ENCODE assay signal across 1 cellular context in the genomic region with DNA sequence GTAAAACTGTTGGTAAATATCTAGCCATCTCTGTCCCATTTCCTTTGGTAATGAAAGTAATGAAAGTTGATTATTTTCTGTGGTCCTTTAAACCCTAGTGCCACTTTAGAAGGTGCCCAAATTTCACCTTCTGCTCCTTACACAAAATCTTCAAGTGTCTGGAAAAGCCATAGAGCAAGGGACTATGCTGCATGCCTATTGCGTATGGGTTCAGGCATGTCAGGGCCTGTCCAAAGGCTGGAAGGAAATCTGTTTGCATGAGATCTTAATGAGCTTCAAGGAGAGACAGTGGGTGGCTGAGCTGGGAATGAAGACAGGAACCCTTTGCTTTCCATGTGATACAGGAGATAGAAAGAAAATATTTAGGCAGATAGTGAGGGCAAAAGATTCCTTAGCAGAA.
TF ChIP-seq lines count a peak whose summit lies in the region.

No MANE protein-coding gene starts in this region.

TF ChIP-seq in H1, 55 proteins besides CTCF, POLR2A, EP300 and RAD21:
- TF ChIP-seq GABPA (IDR thresholded peaks at IDR 0.05; ENCODE audit: borderline replicate concordance, insufficient read depth, low read length) (no peak), NRF1 (IDR thresholded peaks at IDR 0.05; ENCODE audit: low read depth, low read length) (no peak), SIN3A (conservative IDR thresholded peaks at IDR 0.05 in 1 of 2, IDR thresholded peaks at IDR 0.05 in 1 of 2; ENCODE audit: low read depth in 1 of 2, low read length in 2 of 2) (no peak), TAF7 (optimal IDR thresholded peaks at IDR 0.05; ENCODE audit: borderline replicate concordance, low read depth, low read length) (no peak), BCL11A (IDR thresholded peaks at IDR 0.05; ENCODE audit: low read depth in 2 of 2, low read length in 2 of 2) (no peak), JUN (IDR thresholded peaks at IDR 0.05; ENCODE audit: low read depth, low read length) (no peak)
- TF ChIP-seq, protein P1, sequence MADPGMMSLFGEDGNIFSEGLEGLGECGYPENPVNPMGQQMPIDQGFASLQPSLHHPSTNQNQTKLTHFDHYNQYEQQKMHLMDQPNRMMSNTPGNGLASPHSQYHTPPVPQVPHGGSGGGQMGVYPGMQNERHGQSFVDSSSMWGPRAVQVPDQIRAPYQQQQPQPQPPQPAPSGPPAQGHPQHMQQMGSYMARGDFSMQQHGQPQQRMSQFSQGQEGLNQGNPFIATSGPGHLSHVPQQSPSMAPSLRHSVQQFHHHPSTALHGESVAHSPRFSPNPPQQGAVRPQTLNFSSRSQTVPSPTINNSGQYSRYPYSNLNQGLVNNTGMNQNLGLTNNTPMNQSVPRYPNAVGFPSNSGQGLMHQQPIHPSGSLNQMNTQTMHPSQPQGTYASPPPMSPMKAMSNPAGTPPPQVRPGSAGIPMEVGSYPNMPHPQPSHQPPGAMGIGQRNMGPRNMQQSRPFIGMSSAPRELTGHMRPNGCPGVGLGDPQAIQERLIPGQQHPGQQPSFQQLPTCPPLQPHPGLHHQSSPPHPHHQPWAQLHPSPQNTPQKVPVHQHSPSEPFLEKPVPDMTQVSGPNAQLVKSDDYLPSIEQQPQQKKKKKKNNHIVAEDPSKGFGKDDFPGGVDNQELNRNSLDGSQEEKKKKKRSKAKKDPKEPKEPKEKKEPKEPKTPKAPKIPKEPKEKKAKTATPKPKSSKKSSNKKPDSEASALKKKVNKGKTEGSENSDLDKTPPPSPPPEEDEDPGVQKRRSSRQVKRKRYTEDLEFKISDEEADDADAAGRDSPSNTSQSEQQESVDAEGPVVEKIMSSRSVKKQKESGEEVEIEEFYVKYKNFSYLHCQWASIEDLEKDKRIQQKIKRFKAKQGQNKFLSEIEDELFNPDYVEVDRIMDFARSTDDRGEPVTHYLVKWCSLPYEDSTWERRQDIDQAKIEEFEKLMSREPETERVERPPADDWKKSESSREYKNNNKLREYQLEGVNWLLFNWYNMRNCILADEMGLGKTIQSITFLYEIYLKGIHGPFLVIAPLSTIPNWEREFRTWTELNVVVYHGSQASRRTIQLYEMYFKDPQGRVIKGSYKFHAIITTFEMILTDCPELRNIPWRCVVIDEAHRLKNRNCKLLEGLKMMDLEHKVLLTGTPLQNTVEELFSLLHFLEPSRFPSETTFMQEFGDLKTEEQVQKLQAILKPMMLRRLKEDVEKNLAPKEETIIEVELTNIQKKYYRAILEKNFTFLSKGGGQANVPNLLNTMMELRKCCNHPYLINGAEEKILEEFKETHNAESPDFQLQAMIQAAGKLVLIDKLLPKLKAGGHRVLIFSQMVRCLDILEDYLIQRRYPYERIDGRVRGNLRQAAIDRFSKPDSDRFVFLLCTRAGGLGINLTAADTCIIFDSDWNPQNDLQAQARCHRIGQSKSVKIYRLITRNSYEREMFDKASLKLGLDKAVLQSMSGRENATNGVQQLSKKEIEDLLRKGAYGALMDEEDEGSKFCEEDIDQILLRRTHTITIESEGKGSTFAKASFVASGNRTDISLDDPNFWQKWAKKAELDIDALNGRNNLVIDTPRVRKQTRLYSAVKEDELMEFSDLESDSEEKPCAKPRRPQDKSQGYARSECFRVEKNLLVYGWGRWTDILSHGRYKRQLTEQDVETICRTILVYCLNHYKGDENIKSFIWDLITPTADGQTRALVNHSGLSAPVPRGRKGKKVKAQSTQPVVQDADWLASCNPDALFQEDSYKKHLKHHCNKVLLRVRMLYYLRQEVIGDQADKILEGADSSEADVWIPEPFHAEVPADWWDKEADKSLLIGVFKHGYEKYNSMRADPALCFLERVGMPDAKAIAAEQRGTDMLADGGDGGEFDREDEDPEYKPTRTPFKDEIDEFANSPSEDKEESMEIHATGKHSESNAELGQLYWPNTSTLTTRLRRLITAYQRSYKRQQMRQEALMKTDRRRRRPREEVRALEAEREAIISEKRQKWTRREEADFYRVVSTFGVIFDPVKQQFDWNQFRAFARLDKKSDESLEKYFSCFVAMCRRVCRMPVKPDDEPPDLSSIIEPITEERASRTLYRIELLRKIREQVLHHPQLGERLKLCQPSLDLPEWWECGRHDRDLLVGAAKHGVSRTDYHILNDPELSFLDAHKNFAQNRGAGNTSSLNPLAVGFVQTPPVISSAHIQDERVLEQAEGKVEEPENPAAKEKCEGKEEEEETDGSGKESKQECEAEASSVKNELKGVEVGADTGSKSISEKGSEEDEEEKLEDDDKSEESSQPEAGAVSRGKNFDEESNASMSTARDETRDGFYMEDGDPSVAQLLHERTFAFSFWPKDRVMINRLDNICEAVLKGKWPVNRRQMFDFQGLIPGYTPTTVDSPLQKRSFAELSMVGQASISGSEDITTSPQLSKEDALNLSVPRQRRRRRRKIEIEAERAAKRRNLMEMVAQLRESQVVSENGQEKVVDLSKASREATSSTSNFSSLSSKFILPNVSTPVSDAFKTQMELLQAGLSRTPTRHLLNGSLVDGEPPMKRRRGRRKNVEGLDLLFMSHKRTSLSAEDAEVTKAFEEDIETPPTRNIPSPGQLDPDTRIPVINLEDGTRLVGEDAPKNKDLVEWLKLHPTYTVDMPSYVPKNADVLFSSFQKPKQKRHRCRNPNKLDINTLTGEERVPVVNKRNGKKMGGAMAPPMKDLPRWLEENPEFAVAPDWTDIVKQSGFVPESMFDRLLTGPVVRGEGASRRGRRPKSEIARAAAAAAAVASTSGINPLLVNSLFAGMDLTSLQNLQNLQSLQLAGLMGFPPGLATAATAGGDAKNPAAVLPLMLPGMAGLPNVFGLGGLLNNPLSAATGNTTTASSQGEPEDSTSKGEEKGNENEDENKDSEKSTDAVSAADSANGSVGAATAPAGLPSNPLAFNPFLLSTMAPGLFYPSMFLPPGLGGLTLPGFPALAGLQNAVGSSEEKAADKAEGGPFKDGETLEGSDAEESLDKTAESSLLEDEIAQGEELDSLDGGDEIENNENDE (IDR thresholded peaks at IDR 0.05; ENCODE audit: insufficient replicate concordance, low read length) = no peak
- TF ChIP-seq, protein P2, sequence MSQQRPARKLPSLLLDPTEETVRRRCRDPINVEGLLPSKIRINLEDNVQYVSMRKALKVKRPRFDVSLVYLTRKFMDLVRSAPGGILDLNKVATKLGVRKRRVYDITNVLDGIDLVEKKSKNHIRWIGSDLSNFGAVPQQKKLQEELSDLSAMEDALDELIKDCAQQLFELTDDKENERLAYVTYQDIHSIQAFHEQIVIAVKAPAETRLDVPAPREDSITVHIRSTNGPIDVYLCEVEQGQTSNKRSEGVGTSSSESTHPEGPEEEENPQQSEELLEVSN (IDR thresholded peaks at IDR 0.05) = no peak
- TF ChIP-seq, protein P3, sequence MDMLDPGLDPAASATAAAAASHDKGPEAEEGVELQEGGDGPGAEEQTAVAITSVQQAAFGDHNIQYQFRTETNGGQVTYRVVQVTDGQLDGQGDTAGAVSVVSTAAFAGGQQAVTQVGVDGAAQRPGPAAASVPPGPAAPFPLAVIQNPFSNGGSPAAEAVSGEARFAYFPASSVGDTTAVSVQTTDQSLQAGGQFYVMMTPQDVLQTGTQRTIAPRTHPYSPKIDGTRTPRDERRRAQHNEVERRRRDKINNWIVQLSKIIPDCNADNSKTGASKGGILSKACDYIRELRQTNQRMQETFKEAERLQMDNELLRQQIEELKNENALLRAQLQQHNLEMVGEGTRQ (IDR thresholded peaks at IDR 0.05; ENCODE audit: low read length) = no peak
